ENCODE assay signal across 13 cellular contexts in genomic region chr6:42315220-42315990, GRCh38.
DNase-seq lines count a peak whose midpoint lies in the region; ATAC-seq and TF ChIP-seq lines count a peak whose summit lies in the region.
"Had no signal": no experiment of that assay in that cellular context is flagged by ENCODE, and none has a peak within 500 bp of the region (broad histone marks: within the 10 kb centered on the region; RNA-seq: fewer than 3 reads in every experiment).

No MANE protein-coding gene starts in this region.

- intact Hi-C loops in activated CD8-positive, alpha-beta T cell treated with anti-CD3 and anti-CD28 coated beads for 36 hours (cut with micrococcal nuclease) = no loop called here
- intact Hi-C loops in PC-9 (cut with micrococcal nuclease; ENCODE audit: unreplicated experiment) = no loop called here

- peaks cover 37% of the 10 kb centered on the region for H3K79me2 ChIP-seq in PC-9 (ENCODE audit: low read depth)

- H3K27ac Mint-ChIP-seq in activated CD8-positive, alpha-beta T cell treated with anti-CD3 and anti-CD28 coated beads for 36 hours = peak overlapping the region; percentile 25
- H3K27ac Mint-ChIP-seq in activated CD8-positive, alpha-beta T cell treated with anti-CD3 and anti-CD28 coated beads, Interleukin-2, amount 10 ng/mL, durations not matched to agents 7 days and 5 days = no peak overlapping the region
- H3K27ac Mint-ChIP-seq in endodermal cell = peak overlapping the region; percentile 81
- peak overlapping the region; percentile 88 for H3K27ac Mint-ChIP-seq in stimulated activated effector memory CD8-positive, alpha-beta T cell treated with anti-CD3 and anti-CD28 coated beads, Interleukin-12 subunit alpha, Interleukin-12 subunit beta, amount 100 ng/mL, for 72 hours

- H3K27me3 ChIP-seq in PC-9 (ENCODE audit: insufficient read depth, low read depth) (no peaks in the 10 kb centered on the region), endodermal cell (ENCODE audit: control insufficient read depth, insufficient read depth, low read length, poor library complexity, severe bottlenecking) (no peaks in the 10 kb centered on the region)
- H3K27me3 ChIP-seq: tibial artery had no signal

- no peak for ATAC-seq in activated CD8-positive, alpha-beta T cell treated with anti-CD3 and anti-CD28 coated beads for 36 hours
- no peak for ATAC-seq in activated CD8-positive, alpha-beta T cell treated with anti-CD3 and anti-CD28 coated beads, Interleukin-2, amount 10 ng/mL, durations not matched to agents 7 days and 5 days
- peak; percentile 8 for ATAC-seq in stimulated activated effector memory CD8-positive, alpha-beta T cell treated with anti-CD3 and anti-CD28 coated beads, Interleukin-12 subunit alpha, Interleukin-12 subunit beta, amount 100 ng/mL, for 72 hours
- no peak for ATAC-seq in HG03571 (IDR thresholded peaks at IDR 0.05; ENCODE audit: unreplicated experiment)

- no peak overlapping the region for H3K9ac ChIP-seq in endodermal cell (ENCODE audit: extremely low read depth, low read length, poor library complexity, severe bottlenecking)

- no peaks in the 10 kb centered on the region for H3K36me3 Mint-ChIP-seq in activated CD8-positive, alpha-beta T cell treated with anti-CD3 and anti-CD28 coated beads for 36 hours (ENCODE audit: low read depth)
- peaks cover 4% of the 10 kb centered on the region for H3K36me3 Mint-ChIP-seq in activated CD8-positive, alpha-beta T cell treated with anti-CD3 and anti-CD28 coated beads, Interleukin-2, amount 10 ng/mL, durations not matched to agents 7 days and 5 days (ENCODE audit: low read depth)
- no peaks in the 10 kb centered on the region for H3K36me3 Mint-ChIP-seq in endodermal cell (ENCODE audit: low read depth)
- H3K36me3 Mint-ChIP-seq in stimulated activated effector memory CD8-positive, alpha-beta T cell treated with anti-CD3 and anti-CD28 coated beads, Interleukin-12 subunit alpha, Interleukin-12 subunit beta, amount 100 ng/mL, for 72 hours = peaks cover 35% of the 10 kb centered on the region

- POLR2A ChIA-PET in activated CD8-positive, alpha-beta T cell treated with anti-CD3 and anti-CD28 coated beads for 36 hours (lab: Charles Lee) = interaction anchor here (2.9 kb wide), 1 partner anchor 19 kb away, joined by 8 read pairs; no protein-coding TSS in a partner anchor
- POLR2A ChIA-PET in activated CD8-positive, alpha-beta T cell treated with anti-CD3 and anti-CD28 coated beads, Interleukin-2, amount 10 ng/mL, durations not matched to agents 7 days and 5 days (lab: Charles Lee) = no interaction called here
- POLR2A ChIA-PET in PC-9 (lab: Charles Lee; ENCODE audit: unreplicated experiment) = no interaction called here

- H3K9me3 ChIP-seq in PC-9 (ENCODE audit: insufficient read depth, low read depth) (no peaks in the 10 kb centered on the region), endodermal cell (ENCODE audit: control insufficient read depth, low read length) (no peaks in the 10 kb centered on the region)
- H3K9me3 ChIP-seq: tibial artery had no signal

- H3K4me3 ChIP-seq in PC-9 (no peak overlapping the region), endodermal cell (ENCODE audit: low read length) (no peak overlapping the region)
- H3K4me3 ChIP-seq: tibial artery had no signal

- H3K36me3 ChIP-seq in PC-9 (ENCODE audit: low read depth) (no peaks in the 10 kb centered on the region), endodermal cell (ENCODE audit: control insufficient read depth, insufficient read depth, low read length) (no peaks in the 10 kb centered on the region)
- H3K36me3 ChIP-seq: tibial artery had no signal

- no peaks in the 10 kb centered on the region for H3K9me3 Mint-ChIP-seq in activated CD8-positive, alpha-beta T cell treated with anti-CD3 and anti-CD28 coated beads for 36 hours
- H3K9me3 Mint-ChIP-seq in activated CD8-positive, alpha-beta T cell treated with anti-CD3 and anti-CD28 coated beads, Interleukin-2, amount 10 ng/mL, durations not matched to agents 7 days and 5 days (ENCODE audit: insufficient read depth) = no peaks in the 10 kb centered on the region
- peaks cover 2% of the 10 kb centered on the region for H3K9me3 Mint-ChIP-seq in endodermal cell
- H3K9me3 Mint-ChIP-seq in stimulated activated effector memory CD8-positive, alpha-beta T cell treated with anti-CD3 and anti-CD28 coated beads, Interleukin-12 subunit alpha, Interleukin-12 subunit beta, amount 100 ng/mL, for 72 hours = no peaks in the 10 kb centered on the region

- no peaks in the 10 kb centered on the region for H4K20me1 ChIP-seq in PC-9 (ENCODE audit: insufficient read depth)

- BruUV-seq in PC-9 (replicated peaks; lab: Mats Ljungman, UMichigan) = TSS peak; percentile 36

- CTCF ChIA-PET in activated CD8-positive, alpha-beta T cell treated with anti-CD3 and anti-CD28 coated beads for 36 hours (lab: Charles Lee) = interaction anchor here (1.6 to 3.4 kb wide), 2 partner anchors 34 to 232 kb away, joined by 3 to 15 read pairs; no protein-coding TSS in a partner anchor
- CTCF ChIA-PET in activated CD8-positive, alpha-beta T cell treated with anti-CD3 and anti-CD28 coated beads, Interleukin-2, amount 10 ng/mL, durations not matched to agents 7 days and 5 days (lab: Charles Lee) = interaction anchor here (1.1 to 1.3 kb wide), 2 partner anchors 74 to 232 kb away, joined by 3 to 4 read pairs; no protein-coding TSS in a partner anchor
- CTCF ChIA-PET in PC-9 (lab: Charles Lee) = no interaction called here

- no peaks in the 10 kb centered on the region for H3K9me2 ChIP-seq in PC-9 (ENCODE audit: insufficient read depth)

- 91 to 93% methylated on average over 7 to 10 of the region's 10 CpGs for WGBS in endodermal cell (ENCODE audit: insufficient coverage in 1 of 2, insufficient read length in 1 of 2), 2 experiments

- H3K27ac ChIP-seq in PC-9 = peak overlapping the region; percentile 93
- H3K27ac ChIP-seq in endodermal cell (ENCODE audit: low read depth, low read length) = no peak overlapping the region

- peaks cover 51% of the 10 kb centered on the region for H3K4me1 Mint-ChIP-seq in activated CD8-positive, alpha-beta T cell treated with anti-CD3 and anti-CD28 coated beads for 36 hours (ENCODE audit: low read depth)
- peaks cover 16% of the 10 kb centered on the region for H3K4me1 Mint-ChIP-seq in activated CD8-positive, alpha-beta T cell treated with anti-CD3 and anti-CD28 coated beads, Interleukin-2, amount 10 ng/mL, durations not matched to agents 7 days and 5 days (ENCODE audit: low read depth)
- peaks cover 28% of the 10 kb centered on the region for H3K4me1 Mint-ChIP-seq in endodermal cell
- H3K4me1 Mint-ChIP-seq in stimulated activated effector memory CD8-positive, alpha-beta T cell treated with anti-CD3 and anti-CD28 coated beads, Interleukin-12 subunit alpha, Interleukin-12 subunit beta, amount 100 ng/mL, for 72 hours = peaks cover 82% of the 10 kb centered on the region

- H3F3A ChIP-seq in PC-9 (ENCODE audit: insufficient read depth, low read depth) = peaks cover 50% of the 10 kb centered on the region

- TF ChIP-seq CTCF in activated CD8-positive, alpha-beta T cell treated with anti-CD3 and anti-CD28 coated beads for 36 hours (IDR thresholded peaks at IDR 0.05) = no peak
- no peak for TF ChIP-seq CTCF in PC-9 (conservative IDR thresholded peaks at IDR 0.05)
- no peak for TF ChIP-seq CTCF in endodermal cell (conservative IDR thresholded peaks at IDR 0.05)

- no peak overlapping the region for H3K4me3 Mint-ChIP-seq in activated CD8-positive, alpha-beta T cell treated with anti-CD3 and anti-CD28 coated beads for 36 hours
- no peak overlapping the region for H3K4me3 Mint-ChIP-seq in activated CD8-positive, alpha-beta T cell treated with anti-CD3 and anti-CD28 coated beads, Interleukin-2, amount 10 ng/mL, durations not matched to agents 7 days and 5 days
- H3K4me3 Mint-ChIP-seq in endodermal cell = no peak overlapping the region
- peak overlapping the region; percentile 42 for H3K4me3 Mint-ChIP-seq in stimulated activated effector memory CD8-positive, alpha-beta T cell treated with anti-CD3 and anti-CD28 coated beads, Interleukin-12 subunit alpha, Interleukin-12 subunit beta, amount 100 ng/mL, for 72 hours

- no peaks in the 10 kb centered on the region for H3K27me3 Mint-ChIP-seq in activated CD8-positive, alpha-beta T cell treated with anti-CD3 and anti-CD28 coated beads for 36 hours
- no peaks in the 10 kb centered on the region for H3K27me3 Mint-ChIP-seq in activated CD8-positive, alpha-beta T cell treated with anti-CD3 and anti-CD28 coated beads, Interleukin-2, amount 10 ng/mL, durations not matched to agents 7 days and 5 days (ENCODE audit: low read depth)
- H3K27me3 Mint-ChIP-seq in endodermal cell (ENCODE audit: insufficient read depth) = no peaks in the 10 kb centered on the region

- H2AFZ ChIP-seq in PC-9 = no peak overlapping the region

- peak overlapping the region; percentile 55 for H3K4me2 ChIP-seq in PC-9

- no peak for DNase-seq in activated CD8-positive, alpha-beta T cell treated with anti-CD3 and anti-CD28 coated beads for 36 hours
- DNase-seq in activated CD8-positive, alpha-beta T cell treated with anti-CD3 and anti-CD28 coated beads, Interleukin-2, amount 10 ng/mL, durations not matched to agents 7 days and 5 days = no peak
- DNase-seq in PC-9 (no peak), endodermal cell (no peak), glomerular visceral epithelial cell (ENCODE audit: extremely low spot score) (no peak), HuH-7 (ENCODE audit: low spot score) (no peak)
- DNase-seq in stimulated activated effector memory CD8-positive, alpha-beta T cell treated with anti-CD3 and anti-CD28 coated beads, Interleukin-12 subunit alpha, Interleukin-12 subunit beta, amount 100 ng/mL, for 72 hours (ENCODE audit: low spot score in 2 of 2) = no peak
- DNase-seq: DMS79, erythroblast, NCI-H1048, NCI-H446 treated with DMSO at 0.1 percent for 48 hours, tibial artery had no signal

- H3K4me1 ChIP-seq in PC-9 (replicated peaks; ENCODE audit: insufficient read depth) (peaks cover 64% of the 10 kb centered on the region), endodermal cell (ENCODE audit: control insufficient read depth, insufficient read depth, low read length) (peaks cover 9% of the 10 kb centered on the region)
